In the genomic region with DNA sequence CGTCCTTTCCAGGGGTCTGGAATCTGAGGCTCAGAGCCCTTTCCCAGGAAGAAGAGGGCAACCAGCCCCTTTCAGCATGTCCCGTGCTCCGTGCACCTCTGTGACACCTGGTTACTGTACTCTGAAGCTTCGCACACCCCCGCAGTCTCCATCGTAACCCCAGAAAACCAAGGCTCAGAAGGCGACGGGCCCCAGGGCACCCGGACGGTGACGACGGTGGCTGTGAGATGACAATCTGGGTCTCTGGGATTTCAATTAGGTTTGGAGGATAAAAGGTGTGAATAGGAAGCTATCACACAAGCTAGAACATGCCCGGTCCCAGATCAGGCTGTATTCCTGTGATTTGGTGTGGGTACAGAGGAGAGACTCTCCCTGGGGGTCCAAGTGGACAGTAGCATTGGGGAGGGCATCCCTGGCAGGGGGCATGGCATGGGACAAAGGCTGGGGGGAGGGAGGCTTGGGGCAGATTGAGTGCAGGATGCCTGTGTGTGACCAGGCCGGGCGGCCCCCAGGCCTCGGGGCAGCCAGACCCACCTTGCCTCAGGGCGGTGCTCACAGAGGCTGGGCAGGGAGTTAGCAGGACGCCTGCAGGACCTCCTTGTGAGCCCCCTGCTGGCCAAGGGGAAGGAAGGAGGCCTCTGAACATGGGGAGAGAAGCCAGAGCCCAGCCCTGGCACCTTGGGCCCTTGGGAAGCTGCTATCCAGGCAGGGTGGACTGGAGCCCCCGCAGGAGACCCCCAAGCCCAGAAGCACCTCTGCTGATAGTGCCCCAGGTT, we compare ENCODE assay signal across 9 cellular contexts. TPM values are rescaled to one million over a fixed set of nuclear protein-coding genes. Genes with fewer than 3 reads are reported as not detected.
DNase-seq lines count a peak whose midpoint lies in the region; ATAC-seq, FAIRE-seq and TF ChIP-seq lines count a peak whose summit lies in the region.
"Had no signal": no experiment of that assay in that cellular context is flagged by ENCODE, and none has a peak within 500 bp of the region (broad histone marks: within the 10 kb centered on the region; RNA-seq: fewer than 3 reads in every experiment).

No MANE protein-coding gene starts in this region.

- H3K4me3 ChIP-seq in GM23248 (no peak overlapping the region), WI38 (ENCODE audit: low read depth, low read length) (no peak overlapping the region)

- no peak for TF ChIP-seq CTCF in CD4-positive, alpha-beta T cell (IDR thresholded peaks at IDR 0.05)
- peak; percentile 24; the same call in 1 of the 2 replicates for TF ChIP-seq CTCF in WI38 (IDR thresholded peaks at IDR 0.05; ENCODE audit: low read depth, low read length)

- H3K4me1 Mint-ChIP-seq in CD4-positive, alpha-beta T cell (ENCODE audit: low read depth), result peaks cover 19% of the 10 kb centered on the region
- peaks cover 16 to 20% of the 10 kb centered on the region in 2 donors for H3K4me1 Mint-ChIP-seq in effector memory CD8-positive, alpha-beta T cell (ENCODE audit: low read depth in 2 of 2)

- no peaks in the 10 kb centered on the region for H3F3A ChIP-seq in GM23248 (ENCODE audit: insufficient read depth)

- H3K27me3 Mint-ChIP-seq in CD4-positive, alpha-beta T cell, result peaks cover 41% of the 10 kb centered on the region
- H3K27me3 Mint-ChIP-seq in effector memory CD8-positive, alpha-beta T cell, result peaks cover 84 to 100% of the 10 kb centered on the region in 2 donors

- no peaks in the 10 kb centered on the region for H3K4me1 ChIP-seq in GM23248 (ENCODE audit: insufficient read depth)

- peaks cover 19% of the 10 kb centered on the region for H3K27me3 ChIP-seq in CD4-positive, alpha-beta T cell (ENCODE audit: control insufficient read depth, insufficient read depth, low read length)
- peaks cover 21% of the 10 kb centered on the region; the same call in 1 of the 2 replicates for H3K27me3 ChIP-seq in GM23248 (replicated peaks; ENCODE audit: insufficient read depth)

- ATAC-seq in CD4-positive, alpha-beta T cell (ENCODE audit: poor library complexity), result no peak
- ATAC-seq in left colon (peak; percentile 28), GM21526 (IDR thresholded peaks at IDR 0.05; ENCODE audit: low FRiP score, unreplicated experiment) (no peak)
- no peak for ATAC-seq in effector memory CD8-positive, alpha-beta T cell (replicated peaks)

- H3K9me3 Mint-ChIP-seq in CD4-positive, alpha-beta T cell, result no peaks in the 10 kb centered on the region
- no peaks in the 10 kb centered on the region for H3K9me3 Mint-ChIP-seq in effector memory CD8-positive, alpha-beta T cell

- H3K36me3 Mint-ChIP-seq in CD4-positive, alpha-beta T cell (ENCODE audit: low read depth), result no peaks in the 10 kb centered on the region
- H3K36me3 Mint-ChIP-seq in effector memory CD8-positive, alpha-beta T cell (ENCODE audit: insufficient read depth), result no peaks in the 10 kb centered on the region

- no peak overlapping the region for H3K27ac ChIP-seq in CD4-positive, alpha-beta T cell (ENCODE audit: low read depth, low read length)
- no peak overlapping the region for H3K27ac ChIP-seq in GM23248

- no peak for FAIRE-seq in H54 (lab: Jason Lieb, UNC)

- H3K4me2 ChIP-seq in GM23248 (ENCODE audit: unreplicated experiment), result no peak overlapping the region

- peak overlapping the region; percentile 30 for H3K4me3 Mint-ChIP-seq in CD4-positive, alpha-beta T cell
- peak overlapping the region in 1 of 2 donors; percentile 19 for H3K4me3 Mint-ChIP-seq in effector memory CD8-positive, alpha-beta T cell

- H3K27ac Mint-ChIP-seq in CD4-positive, alpha-beta T cell, result no peak overlapping the region
- no peak overlapping the region for H3K27ac Mint-ChIP-seq in effector memory CD8-positive, alpha-beta T cell

- TF ChIP-seq POLR2A in H54 (IDR thresholded peaks at IDR 0.05; ENCODE audit: low read depth, low read length), result no peak

- in situ Hi-C loops in GM23248 (cut with MboI), result no loop called here

- H3K9ac ChIP-seq in GM23248, result no peak overlapping the region

- no peaks in the 10 kb centered on the region for H3K9me2 ChIP-seq in GM23248 (ENCODE audit: insufficient read depth)

- H2AFZ ChIP-seq in GM23248, result no peak overlapping the region

- no peaks in the 10 kb centered on the region for H3K79me2 ChIP-seq in GM23248 (ENCODE audit: insufficient read depth)

- WGBS in GM23248 (ENCODE audit: low coverage in 1 of 2, low lambda C conversion rate in 2 of 2, missing lambda C conversion rate in 2 of 2), 2 experiments, result 51 to 54% methylated on average over 15 to 19 of the region's 19 CpGs

- CTCF ChIA-PET in CD4-positive, alpha-beta T cell (lab: Charles Lee), result no interaction called here

- H4K20me1 ChIP-seq in GM23248 (ENCODE audit: insufficient read depth), result no peaks in the 10 kb centered on the region

- intact Hi-C loops in CD4-positive, alpha-beta T cell (cut with DNase I, micrococcal nuclease), result loop anchor here in 1 of 2 experiments (1.0 kb wide), 1 partner anchor 23 kb away; a partner anchor contains a TSS
- intact Hi-C loops in left colon (cut with DNase I, micrococcal nuclease), result no loop called here

- no peaks in the 10 kb centered on the region for H3K9me3 ChIP-seq in CD4-positive, alpha-beta T cell (ENCODE audit: control insufficient read depth, low read length)
- no peaks in the 10 kb centered on the region for H3K9me3 ChIP-seq in GM23248 (ENCODE audit: low read depth)

- H3K36me3 ChIP-seq in GM23248 (ENCODE audit: low read depth), result no peaks in the 10 kb centered on the region

- no peak for DNase-seq in CD4-positive, alpha-beta T cell
- peak; percentile 34 for DNase-seq in GM23248
- no peak for DNase-seq in left colon
- no peak for DNase-seq in NCI-H446 treated with DMSO at 0.1 percent for 48 hours (lab: John Stamatoyannopoulos, UW)
- no peak for DNase-seq in H54 (ENCODE audit: insufficient read length, low spot score)
- no peak for DNase-seq in effector memory CD8-positive, alpha-beta T cell
- DNase-seq: NCI-H526 treated with DMSO at 0.1 percent for 48 hours had no signal

- POLR2A ChIA-PET in CD4-positive, alpha-beta T cell (lab: Charles Lee), result no interaction called here

RNA-seq across cellular contexts. Expression of a gene that starts 23.4 kb away (rescaled TPM):
- 10 to 100 TPM; 13.3 to 13.8 TPM for total RNA-seq in CD4-positive, alpha-beta T cell
- total RNA-seq in GM23248 (2014; rRNA removed; shearing (Covaris generic)), result 28.3 and 36.8 TPM in 2 replicates
- 56.2 and 58.1 TPM in 2 replicates for polyA plus RNA-seq in GM23248 (2016; fragmentation: Nextera tagmentation; extraction: Ambion mirVana)
- total RNA-seq in left colon, result 10 to 100 TPM; 29.3 to 35.0 TPM

RNA-seq across cellular contexts. Expression of a gene that starts 37.3 kb away (rescaled TPM):
- total RNA-seq in CD4-positive, alpha-beta T cell, result under 1 TPM in 1 of 2 experiments, not detected in 1; 0.06 TPM
- not detected in 2 replicates for total RNA-seq in GM23248 (2014; rRNA removed; shearing (Covaris generic))
- polyA plus RNA-seq in GM23248 (2016; fragmentation: Nextera tagmentation; extraction: Ambion mirVana), result not detected in 2 replicates
- total RNA-seq in left colon, result 10 to 100 TPM; 57.6 to 58.3 TPM

Comparison
In these comparisons a context has a peak if more than half of its experiments do, and no peak if none do; other contexts are left out.
1. RNA of a gene that starts 37.3 kb away (total RNA-seq): 57.6 to 58.3 TPM in left colon; 0.06 TPM in CD4-positive, alpha-beta T cell and not detected in GM23248; every median in the first group is over 10 times any median in the second.